Comparison of ENCODE assay signal across 10 cellular contexts in the genomic region with DNA sequence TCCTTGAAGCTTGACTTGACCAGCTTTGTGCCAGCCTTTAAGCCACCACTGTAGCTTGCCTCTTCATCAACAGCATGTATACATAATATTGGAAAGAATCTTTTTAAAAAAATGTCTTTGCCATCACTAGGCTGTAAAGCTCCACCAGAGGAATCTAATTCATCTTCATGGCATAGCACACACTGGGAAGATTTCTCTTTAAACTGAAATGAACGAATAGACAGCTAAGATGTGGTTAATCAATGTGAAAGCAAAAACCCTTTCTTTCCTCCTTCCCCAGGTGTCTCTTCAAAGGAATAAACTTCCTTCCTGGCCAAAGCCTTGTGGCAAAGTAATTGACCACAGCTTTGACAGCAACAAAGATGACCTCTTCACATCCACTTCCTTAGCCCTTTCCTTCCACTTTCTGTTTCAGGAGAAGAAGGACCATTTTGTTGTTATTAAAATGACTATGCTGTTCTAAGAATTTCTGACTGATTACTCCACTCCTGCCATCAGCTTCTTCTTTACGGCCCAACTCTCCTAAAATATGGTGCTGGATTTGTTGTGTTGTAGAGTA.
DNase-seq lines count a peak whose midpoint lies in the region; ATAC-seq and TF ChIP-seq lines count a peak whose summit lies in the region.
"Had no signal": no experiment of that assay in that cellular context is flagged by ENCODE, and none has a peak within 500 bp of the region (broad histone marks: within the 10 kb centered on the region; RNA-seq: fewer than 3 reads in every experiment).

No MANE protein-coding gene starts in this region.

- H3K27ac Mint-ChIP-seq in H9, result no peak overlapping the region
- H3K27ac Mint-ChIP-seq: activated naive CD4-positive, alpha-beta T cell treated with anti-CD3 and anti-CD28 coated beads, Interleukin-2, amount 50 U/mL, for 24 hours; GM23338 had no signal

- H3K9me3 ChIP-seq in H9 (ENCODE audit: control insufficient read depth, low read depth, low read length), result no peaks in the 10 kb centered on the region

- no peak overlapping the region for H3K18ac ChIP-seq in H9 (ENCODE audit: insufficient read length, low read depth, low read length)

- DNase-seq in HT1080 (ENCODE audit: low read depth) (peak; percentile 66), fibroblast of villous mesenchyme (ENCODE audit: low read depth) (peak; percentile 56), 8988T (no peak), H9 (no peak), mucosa of gallbladder (ENCODE audit: low spot score) (no peak)
- no peak for DNase-seq in effector CD8-positive, alpha-beta T cell (lab: John Stamatoyannopoulos, UW)

- ATAC-seq in GM18517 (IDR thresholded peaks at IDR 0.05; ENCODE audit: unreplicated experiment) (peak; percentile 60), GM21619 (IDR thresholded peaks at IDR 0.05; ENCODE audit: unreplicated experiment) (peak; percentile 79)
- ATAC-seq: GM23338 had no signal

- no peak overlapping the region for H2AK5ac ChIP-seq in H9 (ENCODE audit: insufficient read length, low read length)

- no peak overlapping the region for H2BK120ac ChIP-seq in H9 (ENCODE audit: low read depth, low read length, poor library complexity, severe bottlenecking)

- no peak overlapping the region for H3K4me2 ChIP-seq in H9 (ENCODE audit: insufficient read depth, insufficient read length, low read length)
- H3K4me2 ChIP-seq: GM23338 had no signal

- no peaks in the 10 kb centered on the region for H3K36me3 Mint-ChIP-seq in H9 (ENCODE audit: insufficient read depth in 1 of 3, low read depth in 3 of 3)

- no peak overlapping the region for H3K23ac ChIP-seq in H9 (ENCODE audit: insufficient read length, low read depth, low read length)

- no peaks in the 10 kb centered on the region for H3K27me3 Mint-ChIP-seq in H9 (ENCODE audit: low read depth)
- H3K27me3 Mint-ChIP-seq: activated naive CD4-positive, alpha-beta T cell treated with anti-CD3 and anti-CD28 coated beads, Interleukin-2, amount 50 U/mL, for 24 hours had no signal

- H3K4ac ChIP-seq in H9 (ENCODE audit: low read depth, low read length), result no peak overlapping the region

- H3K14ac ChIP-seq in H9 (ENCODE audit: insufficient read depth, low read length), result no peak overlapping the region

- TF ChIP-seq CTCF in fibroblast of villous mesenchyme (IDR thresholded peaks at IDR 0.05; ENCODE audit: insufficient read depth, low read depth, low read length) (no peak), H9 (conservative IDR thresholded peaks at IDR 0.05) (no peak)

- no peak overlapping the region for H2BK5ac ChIP-seq in H9 (ENCODE audit: insufficient read length, low read length)

- H2BK20ac ChIP-seq in H9 (ENCODE audit: low read depth, low read length, poor library complexity, severe bottlenecking), result no peak overlapping the region

- H3K4me1 ChIP-seq in H9 (ENCODE audit: insufficient read depth, low read length), result peaks cover 2% of the 10 kb centered on the region; the same call in 1 of the 2 replicates

- H3K4me3 Mint-ChIP-seq in H9, result no peak overlapping the region
- H3K4me3 Mint-ChIP-seq: activated naive CD4-positive, alpha-beta T cell treated with anti-CD3 and anti-CD28 coated beads, Interleukin-2, amount 50 U/mL, for 24 hours; GM23338 had no signal

- no peak overlapping the region for H2AFZ ChIP-seq in H9 (ENCODE audit: low read length)
- H2AFZ ChIP-seq: GM23338 had no signal

- no CpG with 5 or more reads among the region's 2 CpGs for WGBS in H9 (ENCODE audit: extremely low coverage, insufficient read length, low lambda C conversion rate)

- H4K91ac ChIP-seq in H9 (ENCODE audit: insufficient read length, low read depth, low read length), result no peak overlapping the region

- H3K4me3 ChIP-seq in fibroblast of villous mesenchyme (ENCODE audit: low read depth, low read length), result no peak overlapping the region
- H3K4me3 ChIP-seq: GM23338 had no signal

- peaks cover 8 to 16% of the 10 kb centered on the region in 2 experiments for H3K4me1 Mint-ChIP-seq in H9

- H3K23me2 ChIP-seq in H9 (ENCODE audit: insufficient read length, low read depth, low read length, poor library complexity, severe bottlenecking), result no peaks in the 10 kb centered on the region

- H3K9me3 Mint-ChIP-seq in H9, result no peaks in the 10 kb centered on the region
- H3K9me3 Mint-ChIP-seq: activated naive CD4-positive, alpha-beta T cell treated with anti-CD3 and anti-CD28 coated beads, Interleukin-2, amount 50 U/mL, for 24 hours; GM23338 had no signal

- no peak overlapping the region for H3K56ac ChIP-seq in H9 (ENCODE audit: insufficient read length, low read depth, low read length)

- no peak overlapping the region for H2BK12ac ChIP-seq in H9 (ENCODE audit: insufficient read length, low read depth, low read length)

- no peak overlapping the region for H4K8ac ChIP-seq in H9 (replicated peaks; ENCODE audit: insufficient read length, low read depth, low read length)

- no peak overlapping the region for H2BK15ac ChIP-seq in H9 (ENCODE audit: low read depth, low read length)

- H3K79me1 ChIP-seq in H9 (ENCODE audit: insufficient read depth, low read depth, low read length, poor library complexity, severe bottlenecking), result no peaks in the 10 kb centered on the region

- no peaks in the 10 kb centered on the region for H4K20me1 ChIP-seq in H9 (ENCODE audit: control insufficient read depth, insufficient read depth, insufficient read length)

- H3K9ac ChIP-seq in H9 (ENCODE audit: extremely low read depth, insufficient read length, low read length), result no peak overlapping the region

- no peaks in the 10 kb centered on the region for H3K27me3 ChIP-seq in H9 (ENCODE audit: insufficient read depth, low read length)

- no peak overlapping the region for H3K27ac ChIP-seq in H9 (ENCODE audit: insufficient read length, low read depth, low read length)

- no peak overlapping the region for H4K5ac ChIP-seq in H9 (ENCODE audit: insufficient read length, low read depth, low read length)

- H3K79me2 ChIP-seq in H9 (ENCODE audit: insufficient read depth, low read length), result no peaks in the 10 kb centered on the region

- no peak overlapping the region for H3T11ph ChIP-seq in H9 (ENCODE audit: low read length)

Comparison
In these comparisons a context has a peak if more than half of its experiments do, and no peak if none do; other contexts are left out.
1. DNase-seq: peak in HT1080 (single experiment) and fibroblast of villous mesenchyme (single experiment); none in 8988T (single experiment), H9 (single experiment), mucosa of gallbladder (single experiment) and effector CD8-positive, alpha-beta T cell (single experiment).